In genomic region chr12:115251727-115252126, GRCh38 we compare ENCODE assay signal across 23 cellular contexts.
"Had no signal": no experiment of that assay in that cellular context is flagged by ENCODE, and none has a peak within 500 bp of the region (broad histone marks: within the 10 kb centered on the region; RNA-seq: fewer than 3 reads in every experiment).

No MANE protein-coding gene starts in this region.

- FAIRE-seq: endothelial cell of umbilical vein, islet of Langerhans had no signal

- H3K4me1 Mint-ChIP-seq: activated CD4-positive, alpha-beta T cell treated with anti-CD3 and anti-CD28 coated beads for 36 hours; activated naive CD4-positive, alpha-beta T cell treated with anti-CD3 and anti-CD28 coated beads, Interleukin-2, amount 50 U/mL, for 24 hours; central memory CD8-positive, alpha-beta T cell; neural progenitor cell had no signal

- H3K27me3 ChIP-seq: adrenal gland, brain microvascular endothelial cell, neural progenitor cell, ovary, sigmoid colon, spleen, stomach, testis, upper lobe of right lung had no signal

- DNase-seq: activated CD4-positive, alpha-beta memory T cell treated with anti-CD3 and anti-CD28 coated beads for 36 hours; activated CD4-positive, alpha-beta T cell treated with anti-CD3 and anti-CD28 coated beads for 36 hours; activated effector memory CD4-positive, alpha-beta T cell treated with anti-CD3 and anti-CD28 coated beads, Interleukin-2, amount 50 U/mL, for 16 hours; activated T-cell treated with anti-CD3 and anti-CD28 coated beads, Interleukin-2, amount 50 U/mL, for 48 hours; adrenal gland; brain microvascular endothelial cell; cortex of kidney; effector CD4-positive, alpha-beta T cell; foreskin fibroblast; head of caudate nucleus; ovary; sigmoid colon; spleen; stomach; T-helper 2 cell; testis; upper lobe of right lung had no signal

- H3K9me3 ChIP-seq: adrenal gland, ovary, sigmoid colon, spleen, stomach, testis, upper lobe of right lung had no signal

- H2AFZ ChIP-seq: neural progenitor cell had no signal

- H3K4me2 ChIP-seq: neural progenitor cell had no signal

- ATAC-seq: activated CD4-positive, alpha-beta T cell treated with anti-CD3 and anti-CD28 coated beads for 36 hours; upper lobe of right lung had no signal

- H3K36me3 ChIP-seq: adrenal gland, brain microvascular endothelial cell, neural progenitor cell, ovary, sigmoid colon, spleen, stomach, upper lobe of right lung had no signal

- H3K27me3 Mint-ChIP-seq: activated CD4-positive, alpha-beta memory T cell treated with anti-CD3 and anti-CD28 coated beads for 36 hours; activated naive CD4-positive, alpha-beta T cell treated with anti-CD3 and anti-CD28 coated beads, Interleukin-2, amount 50 U/mL, for 24 hours; central memory CD8-positive, alpha-beta T cell had no signal

- H3K27ac ChIP-seq: adrenal gland, brain microvascular endothelial cell, neural progenitor cell, ovary, sigmoid colon, spleen, stomach, testis, upper lobe of right lung had no signal

- H3K4me1 ChIP-seq: adrenal gland, neural progenitor cell, spleen, stomach, testis, upper lobe of right lung had no signal

- H3K36me3 Mint-ChIP-seq: activated CD4-positive, alpha-beta memory T cell treated with anti-CD3 and anti-CD28 coated beads for 36 hours; activated naive CD4-positive, alpha-beta T cell treated with anti-CD3 and anti-CD28 coated beads, Interleukin-2, amount 50 U/mL, for 24 hours; neural progenitor cell had no signal

- H3K4me3 Mint-ChIP-seq: activated CD4-positive, alpha-beta memory T cell treated with anti-CD3 and anti-CD28 coated beads for 36 hours; activated CD4-positive, alpha-beta T cell treated with anti-CD3 and anti-CD28 coated beads for 36 hours; activated naive CD4-positive, alpha-beta T cell treated with anti-CD3 and anti-CD28 coated beads, Interleukin-2, amount 50 U/mL, for 24 hours; central memory CD8-positive, alpha-beta T cell had no signal

- H3K4me3 ChIP-seq: adrenal gland, lung, neural progenitor cell, ovary, sigmoid colon, spleen, stomach, testis, upper lobe of right lung had no signal

- H3K9ac ChIP-seq: neural progenitor cell had no signal

- H3K27ac Mint-ChIP-seq: activated CD4-positive, alpha-beta memory T cell treated with anti-CD3 and anti-CD28 coated beads for 36 hours; activated CD4-positive, alpha-beta T cell treated with anti-CD3 and anti-CD28 coated beads for 36 hours; activated naive CD4-positive, alpha-beta T cell treated with anti-CD3 and anti-CD28 coated beads, Interleukin-2, amount 50 U/mL, for 24 hours; neural progenitor cell had no signal
